ENCODE assay signal across 1 cellular context in genomic region chr16:73042807-73043206, GRCh38.
TF ChIP-seq lines count a peak whose summit lies in the region.

No MANE protein-coding gene starts in this region.

TF ChIP-seq in IMR-90, 13 proteins besides CTCF, POLR2A, EP300 and RAD21 (continued from another document):
- TF ChIP-seq, protein P1, sequence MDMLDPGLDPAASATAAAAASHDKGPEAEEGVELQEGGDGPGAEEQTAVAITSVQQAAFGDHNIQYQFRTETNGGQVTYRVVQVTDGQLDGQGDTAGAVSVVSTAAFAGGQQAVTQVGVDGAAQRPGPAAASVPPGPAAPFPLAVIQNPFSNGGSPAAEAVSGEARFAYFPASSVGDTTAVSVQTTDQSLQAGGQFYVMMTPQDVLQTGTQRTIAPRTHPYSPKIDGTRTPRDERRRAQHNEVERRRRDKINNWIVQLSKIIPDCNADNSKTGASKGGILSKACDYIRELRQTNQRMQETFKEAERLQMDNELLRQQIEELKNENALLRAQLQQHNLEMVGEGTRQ (IDR thresholded peaks at IDR 0.05; ENCODE audit: low read depth, low read length): no peak
- TF ChIP-seq CEBPB (IDR thresholded peaks at IDR 0.05; ENCODE audit: low read depth, low read length): no peak
- TF ChIP-seq RFX5 (IDR thresholded peaks at IDR 0.05; ENCODE audit: low read depth, low read length): no peak
